Comparison of ENCODE assay signal across 8 cellular contexts in genomic region chr22:46071451-46072029, GRCh38.
DNase-seq lines count a peak whose midpoint lies in the region; ATAC-seq, FAIRE-seq and TF ChIP-seq lines count a peak whose summit lies in the region.

No MANE protein-coding gene starts in this region.

- intact Hi-C loops in heart left ventricle (cut with DNase I) = loop anchor here in 9 of 10 donors (1.0 to 5.0 kb wide), 11 partner anchors 15 to 64 kb away; no protein-coding TSS in a partner anchor
- intact Hi-C loops in pancreas (cut with DNase I) = no loop called here
- intact Hi-C loops in vagina (cut with DNase I) = loop anchor here (5.0 to 10.0 kb wide), 2 partner anchors 41 to 67 kb away; no protein-coding TSS in a partner anchor

- H3K27ac ChIP-seq in adipose tissue (ENCODE audit: low read depth, low read length) (peak overlapping the region; percentile 100), heart left ventricle (peak overlapping the region; percentile 97 to 100 (median 98)), pancreas (peak overlapping the region; percentile 93 to 98 (median 97)), vagina (peak overlapping the region; percentile 100)

- no peak for FAIRE-seq in pancreas (lab: Jason Lieb, UNC)

- H3K9me3 ChIP-seq in heart left ventricle (no peaks in the 10 kb centered on the region), pancreas (no peaks in the 10 kb centered on the region), vagina (no peaks in the 10 kb centered on the region)

- TF ChIP-seq POLR2A in heart left ventricle (IDR thresholded peaks at IDR 0.05) (peak; percentile 42 to 73), vagina (IDR thresholded peaks at IDR 0.05) (peak in 1 of 2 donors; percentile 61)

- peak; percentile 11 to 53 (median 46) for ATAC-seq in heart left ventricle
- peak; percentile 7 to 45 (median 12) for ATAC-seq in pancreas

- 0 to 1% (median 1%) methylated on average over 44 to 98 of the region's 98 CpGs for WGBS in adipose tissue, 3 donors
- WGBS in heart left ventricle, 4 donors = 0 to 1% (median 0%) methylated on average over 27 to 98 of the region's 98 CpGs
- WGBS in pancreas, 2 donors = 0% methylated on average over 33 to 98 of the region's 98 CpGs

- H3K36me3 ChIP-seq in heart left ventricle (peaks cover 0 to 25% (median 4%) of the 10 kb centered on the region in 9 donors), pancreas (no peaks in the 10 kb centered on the region), vagina (no peaks in the 10 kb centered on the region)

- TF ChIP-seq CTCF in heart left ventricle (IDR thresholded peaks at IDR 0.05) = no peak
- no peak for TF ChIP-seq CTCF in pancreas (IDR thresholded peaks at IDR 0.05)
- TF ChIP-seq CTCF in vagina (IDR thresholded peaks at IDR 0.05) = no peak

- H3K4me1 ChIP-seq in heart left ventricle (peaks cover 2 to 66% (median 40%) of the 10 kb centered on the region in 12 donors), pancreas (peaks cover 6 to 23% (median 19%) of the 10 kb centered on the region in 3 donors), vagina (peaks cover 48% of the 10 kb centered on the region)

- DNase-seq in ELR (ENCODE audit: low read depth) (peak; percentile 94), HuH-7 (ENCODE audit: low spot score) (peak; percentile 59), SHP77 (lab: John Stamatoyannopoulos, UW) (peak; percentile 90 to 94), heart left ventricle (peak; percentile 95 to 96 (median 95)), pancreas (peak; percentile 90 to 97 (median 94)), vagina (ENCODE audit: extremely low spot score in 2 of 2) (no peak), T-helper 9 cell (no peak)

- peak overlapping the region; percentile 69 to 97 (median 90) for H3K4me3 ChIP-seq in heart left ventricle
- H3K4me3 ChIP-seq in pancreas = peak overlapping the region; percentile 50 to 98 (median 88)
- H3K4me3 ChIP-seq in vagina = peak overlapping the region; percentile 82 to 95

- no peaks in the 10 kb centered on the region for H3K27me3 ChIP-seq in heart left ventricle
- H3K27me3 ChIP-seq in pancreas = no peaks in the 10 kb centered on the region
- no peaks in the 10 kb centered on the region for H3K27me3 ChIP-seq in vagina

Comparison
In these comparisons a context has a peak if more than half of its experiments do, and no peak if none do; other contexts are left out.
1. DNase-seq: peak in ELR (single experiment), HuH-7 (single experiment), SHP77 (2 of 2), heart left ventricle (5 of 5) and pancreas (6 of 6); none in vagina (0 of 2) and T-helper 9 cell (single experiment).
2. intact Hi-C loops: an anchor here in heart left ventricle (1.0 to 5.0 kb wide) and vagina (5.0 to 10.0 kb wide); none called in pancreas.
3. Peak in every context shown above with its lines, with median percentiles within 50 percentile points of each other: H3K27ac ChIP-seq and H3K4me3 ChIP-seq.